27 cellular contexts compared by ENCODE assay signal in the genomic region with DNA sequence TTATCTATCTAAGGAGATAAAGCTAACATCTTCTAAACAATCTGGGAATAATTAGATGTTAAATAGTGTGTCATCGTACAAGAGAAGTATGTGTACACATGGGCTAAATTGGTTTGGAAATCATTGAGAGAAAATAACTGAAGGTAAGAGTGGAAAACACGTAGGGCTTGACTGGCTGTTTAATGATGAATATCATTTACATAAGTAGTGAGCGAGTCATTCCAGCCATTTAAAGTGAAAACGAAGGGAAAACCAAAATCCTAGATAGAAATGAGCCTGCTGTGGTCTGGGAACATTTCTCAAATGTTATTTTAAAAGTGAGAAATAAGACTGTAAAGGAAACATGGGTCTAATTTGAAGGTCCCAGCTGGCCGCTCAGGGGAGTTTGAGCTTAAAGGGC. TPM values are rescaled to one million over a fixed set of nuclear protein-coding genes. Genes with fewer than 3 reads are reported as not detected.
"Had no signal": no experiment of that assay in that cellular context is flagged by ENCODE, and none has a peak within 500 bp of the region (broad histone marks: within the 10 kb centered on the region; RNA-seq: fewer than 3 reads in every experiment).

No MANE protein-coding gene starts in this region.

- H3K36me3 ChIP-seq: adrenal gland, breast epithelium, SJSA1 had no signal

- H3K9me3 ChIP-seq: adrenal gland, body of pancreas, SJSA1, SK-N-SH had no signal

- H3K4me2 ChIP-seq: KMS-11, SK-N-SH had no signal

- H3K4me3 ChIP-seq: adrenal gland, body of pancreas, breast epithelium, SJSA1 had no signal

- H3K9ac ChIP-seq: KMS-11, SK-N-SH had no signal

- ATAC-seq: activated CD4-positive, alpha-beta T cell treated with anti-CD3 and anti-CD28 coated beads for 36 hours; activated CD4-positive, CD25-positive, alpha-beta regulatory T cell treated with anti-CD3 and anti-CD28 coated beads, Interleukin-2, amount 50 U/mL, for 24 hours; activated naive CD4-positive, alpha-beta T cell treated with anti-CD3 and anti-CD28 coated beads, Interleukin-2, amount 50 U/mL, for 72 hours; activated T-cell treated with anti-CD3 and anti-CD28 coated beads, Interleukin-2, amount 50 U/mL, for 4 hours; body of pancreas; Panc1; WTC11 had no signal

- H3K4me1 ChIP-seq: adrenal gland, breast epithelium, SJSA1 had no signal

- H3K27me3 ChIP-seq: adrenal gland, body of pancreas, breast epithelium, SJSA1 had no signal

- DNase-seq: activated CD4-positive, alpha-beta T cell treated with anti-CD3 and anti-CD28 coated beads for 36 hours; activated CD4-positive, alpha-beta T cell treated with anti-CD3 and anti-CD28 coated beads, Interleukin-2, amount 10 ng/mL, durations not matched to agents 7 days and 5 days; activated CD4-positive, alpha-beta T cell treated with anti-CD3 and anti-CD28 coated beads, Interleukin-2, amount 50 U/mL, for 48 hours; activated CD8-positive, alpha-beta memory T cell treated with anti-CD3 and anti-CD28 coated beads, Interleukin-2, amount 50 U/mL, for 4 hours; activated gamma-delta T cell treated with Interleukin-2 at 50 U/mL for 16 hours; activated naive CD4-positive, alpha-beta T cell treated with anti-CD3 and anti-CD28 coated beads for 36 hours; activated T-cell treated with anti-CD3 and anti-CD28 coated beads for 4 hours; activated T-cell treated with anti-CD3 and anti-CD28 coated beads, Interleukin-2, amount 50 U/mL, for 4 hours; adrenal gland; body of pancreas; NCI-H1105; NCI-H1417 treated with DMSO at 0.1 percent for 48 hours; NCI-H1694 treated with DMSO at 0.1 percent for 48 hours; NCI-H2029; NCI-H510A; NCI-H526; RPMI8226; SHP77 treated with DMSO at 0.1 percent for 48 hours; SK-N-SH had no signal

- H3K27ac ChIP-seq: adrenal gland, body of pancreas, breast epithelium, KMS-11, SJSA1 had no signal

RNA-seq across cellular contexts. Expression of a gene that starts 41.9 kb away (rescaled TPM):
- total RNA-seq: activated CD4-positive, alpha-beta T cell treated with anti-CD3 and anti-CD28 coated beads for 36 hours; activated CD4-positive, alpha-beta T cell treated with anti-CD3 and anti-CD28 coated beads, Interleukin-2, amount 10 ng/mL, durations not matched to agents 7 days and 5 days; activated naive CD4-positive, alpha-beta T cell treated with anti-CD3 and anti-CD28 coated beads for 36 hours; activated naive CD4-positive, alpha-beta T cell treated with anti-CD3 and anti-CD28 coated beads, Interleukin-2, amount 50 U/mL, for 72 hours; activated T-cell treated with anti-CD3 and anti-CD28 coated beads, Interleukin-2, amount 50 U/mL, for 4 hours; activated T-helper 1 cell treated with anti-CD3 and anti-CD28 coated beads, Interleukin-12 subunit alpha, Interleukin-12 subunit beta, Interleukin-2, Interleukin-4 antibody, amounts not matched to agents 30 ng/mL and 10 ng/mL and 1 ng/mL, durations not matched to agents 14 hours and 24 hours and 36 hours; SJSA1; WTC11 had no signal
